8 cellular contexts compared by ENCODE assay signal in genomic region chr12:120230326-120230973, GRCh38. TPM values are rescaled to one million over a fixed set of nuclear protein-coding genes. Genes with fewer than 3 reads are reported as not detected.
DNase-seq lines count a peak whose midpoint lies in the region; ATAC-seq lines count a peak whose summit lies in the region.

No MANE protein-coding gene starts in this region.

- no peak for DNase-seq in activated CD4-positive, alpha-beta T cell treated with anti-CD3 and anti-CD28 coated beads, Interleukin-2, amount 10 ng/mL, durations not matched to agents 24 days and 14 days
- no peak for DNase-seq in activated CD4-positive, alpha-beta T cell treated with anti-CD3 and anti-CD28 coated beads, Interleukin-2, amount 50 U/mL, for 4 hours
- DNase-seq in SK-N-DZ (ENCODE audit: low spot score) (peak; percentile 76), epithelial cell of prostate (ENCODE audit: low read depth, low spot score) (no peak), NCI-H1436 (lab: John Stamatoyannopoulos, UW) (no peak), OCI-M2 (lab: John Stamatoyannopoulos, UW; ENCODE audit: unreplicated experiment) (no peak)
- no peak for DNase-seq in naive thymus-derived CD4-positive, alpha-beta T cell

- H3K4me1 ChIP-seq in naive thymus-derived CD4-positive, alpha-beta T cell (ENCODE audit: control insufficient read depth in 2 of 2, insufficient read depth in 2 of 2, low read length in 2 of 2) = peaks cover 59 to 77% of the 10 kb centered on the region in 2 donors

- H3K4me1 Mint-ChIP-seq in activated CD4-positive, alpha-beta T cell treated with anti-CD3 and anti-CD28 coated beads, Interleukin-2, amount 10 ng/mL, durations not matched to agents 24 days and 14 days = peaks cover 84% of the 10 kb centered on the region
- H3K4me1 Mint-ChIP-seq in naive thymus-derived CD4-positive, alpha-beta T cell = peaks cover 67 to 99% (median 93%) of the 10 kb centered on the region in 7 donors

- H3K4me3 ChIP-seq in naive thymus-derived CD4-positive, alpha-beta T cell (ENCODE audit: low read length) = peak overlapping the region; percentile 27

- H3K36me3 ChIP-seq in naive thymus-derived CD4-positive, alpha-beta T cell (ENCODE audit: control insufficient read depth in 2 of 3, insufficient read depth in 3 of 3, low read length in 3 of 3) = peaks cover 0 to 16% (median 10%) of the 10 kb centered on the region in 3 experiments

- no peaks in the 10 kb centered on the region for H3K9me3 ChIP-seq in naive thymus-derived CD4-positive, alpha-beta T cell (ENCODE audit: control insufficient read depth in 2 of 3, low read length in 3 of 3)

- no peak for ATAC-seq in naive thymus-derived CD4-positive, alpha-beta T cell
- no peak for ATAC-seq in HG03469 (IDR thresholded peaks at IDR 0.05; ENCODE audit: unreplicated experiment)

- H3K4me3 Mint-ChIP-seq in activated CD4-positive, alpha-beta T cell treated with anti-CD3 and anti-CD28 coated beads, Interleukin-2, amount 10 ng/mL, durations not matched to agents 24 days and 14 days = peak overlapping the region; percentile 86
- H3K4me3 Mint-ChIP-seq in naive thymus-derived CD4-positive, alpha-beta T cell = peak overlapping the region in 9 of 10 donors; percentile 21 to 89 (median 76)

- H3K27ac Mint-ChIP-seq in activated CD4-positive, alpha-beta T cell treated with anti-CD3 and anti-CD28 coated beads, Interleukin-2, amount 10 ng/mL, durations not matched to agents 24 days and 14 days = peak overlapping the region; percentile 96
- H3K27ac Mint-ChIP-seq in naive thymus-derived CD4-positive, alpha-beta T cell = peak overlapping the region; percentile 28 to 98 (median 94)

- POLR2A ChIA-PET in naive thymus-derived CD4-positive, alpha-beta T cell (lab: Charles Lee) = interaction anchor here (0.5 to 9.6 kb wide), 7 partner anchors 10 to 72 kb away, joined by 3 to 215 read pairs (median 62); partner anchors contain the start of genes PXN, RNU4-1, RNU4-2 and RPLP0

- no peaks in the 10 kb centered on the region for H3K27me3 Mint-ChIP-seq in activated CD4-positive, alpha-beta T cell treated with anti-CD3 and anti-CD28 coated beads, Interleukin-2, amount 10 ng/mL, durations not matched to agents 24 days and 14 days
- H3K27me3 Mint-ChIP-seq in naive thymus-derived CD4-positive, alpha-beta T cell = no peaks in the 10 kb centered on the region

- CTCF ChIA-PET in naive thymus-derived CD4-positive, alpha-beta T cell (lab: Charles Lee) = interaction anchor here (0.6 to 8.9 kb wide), 7 partner anchors 10 to 43 kb away, joined by 3 to 286 read pairs (median 4); partner anchors contain the start of genes PXN and RPLP0

- intact Hi-C loops in activated CD4-positive, alpha-beta T cell treated with anti-CD3 and anti-CD28 coated beads, Interleukin-2, amount 10 ng/mL, durations not matched to agents 24 days and 14 days (cut with micrococcal nuclease) = loop anchor here (2.0 kb wide), 1 partner anchor 28 kb away; no protein-coding TSS in a partner anchor
- intact Hi-C loops in naive thymus-derived CD4-positive, alpha-beta T cell (cut with micrococcal nuclease) = no loop called here

- H3K9me3 Mint-ChIP-seq in activated CD4-positive, alpha-beta T cell treated with anti-CD3 and anti-CD28 coated beads, Interleukin-2, amount 10 ng/mL, durations not matched to agents 24 days and 14 days = no peaks in the 10 kb centered on the region
- no peaks in the 10 kb centered on the region for H3K9me3 Mint-ChIP-seq in naive thymus-derived CD4-positive, alpha-beta T cell

- H3K36me3 Mint-ChIP-seq in activated CD4-positive, alpha-beta T cell treated with anti-CD3 and anti-CD28 coated beads, Interleukin-2, amount 10 ng/mL, durations not matched to agents 24 days and 14 days (ENCODE audit: low read depth) = peaks cover 1% of the 10 kb centered on the region
- peaks cover 0 to 3% (median 0%) of the 10 kb centered on the region in 5 donors for H3K36me3 Mint-ChIP-seq in naive thymus-derived CD4-positive, alpha-beta T cell

- peak overlapping the region; percentile 99 for H3K27ac ChIP-seq in epithelial cell of prostate
- peak overlapping the region; percentile 61 for H3K27ac ChIP-seq in naive thymus-derived CD4-positive, alpha-beta T cell (ENCODE audit: low read depth, low read length)

- no peaks in the 10 kb centered on the region for H3K27me3 ChIP-seq in naive thymus-derived CD4-positive, alpha-beta T cell (ENCODE audit: control insufficient read depth in 2 of 2, insufficient read depth in 2 of 2, low read length in 2 of 2)

RNA-seq across cellular contexts. Expression of gene RPLP0, which starts 29.5 kb away (rescaled TPM):
- total RNA-seq in activated CD4-positive, alpha-beta T cell treated with anti-CD3 and anti-CD28 coated beads, Interleukin-2, amount 10 ng/mL, durations not matched to agents 24 days and 14 days = 2,659 and 2,699 TPM in 2 replicates
- 4,714 and 5,742 TPM in 2 replicates for polyA plus RNA-seq in SK-N-DZ (2014; cell fraction: cytosol; rRNA removed)
- 2,778 and 4,188 TPM in 2 replicates for polyA plus RNA-seq in SK-N-DZ (2014; cell fraction: nucleus; rRNA removed)
- 1,000 to 10,000 TPM; 1,375 to 2,107 (median 1,573) TPM for total RNA-seq in naive thymus-derived CD4-positive, alpha-beta T cell
- 1,000 to 10,000 TPM; 1,871 to 2,384 TPM for polyA plus RNA-seq in naive thymus-derived CD4-positive, alpha-beta T cell

RNA-seq across cellular contexts. Expression of gene PXN, which starts 35.1 kb away (rescaled TPM):
- 48.4 and 51.2 TPM in 2 replicates for total RNA-seq in activated CD4-positive, alpha-beta T cell treated with anti-CD3 and anti-CD28 coated beads, Interleukin-2, amount 10 ng/mL, durations not matched to agents 24 days and 14 days
- polyA plus RNA-seq in SK-N-DZ (2014; cell fraction: cytosol; rRNA removed) = 13.0 and 14.1 TPM in 2 replicates
- polyA plus RNA-seq in SK-N-DZ (2014; cell fraction: nucleus; rRNA removed) = 8.8 and 15.5 TPM in 2 replicates
- total RNA-seq in naive thymus-derived CD4-positive, alpha-beta T cell = 100 to 1,000 TPM; 103 to 202 (median 158) TPM
- polyA plus RNA-seq in naive thymus-derived CD4-positive, alpha-beta T cell = 100 to 1,000 TPM in 1 of 2 donors, 10 to 100 TPM in 1; 84.3 to 114 TPM

RNA-seq across cellular contexts. Expression of gene GCN1, which starts 35.9 kb away (rescaled TPM):
- 169 and 176 TPM in 2 replicates for total RNA-seq in activated CD4-positive, alpha-beta T cell treated with anti-CD3 and anti-CD28 coated beads, Interleukin-2, amount 10 ng/mL, durations not matched to agents 24 days and 14 days
- 37.5 and 41.9 TPM in 2 replicates for polyA plus RNA-seq in SK-N-DZ (2014; cell fraction: cytosol; rRNA removed)
- 126 and 306 TPM in 2 replicates for polyA plus RNA-seq in SK-N-DZ (2014; cell fraction: nucleus; rRNA removed)
- total RNA-seq in naive thymus-derived CD4-positive, alpha-beta T cell = 100 to 1,000 TPM in 4 of 5 experiments, 10 to 100 TPM in 1; 90.6 to 142 (median 132) TPM
- polyA plus RNA-seq in naive thymus-derived CD4-positive, alpha-beta T cell = 10 to 100 TPM; 20.3 to 36.4 TPM
